Comparison of ENCODE assay signal across 9 cellular contexts in genomic region chrX:75084757-75085156, GRCh38.
"Had no signal": no experiment of that assay in that cellular context is flagged by ENCODE, and none has a peak within 500 bp of the region (broad histone marks: within the 10 kb centered on the region; RNA-seq: fewer than 3 reads in every experiment).

No MANE protein-coding gene starts in this region.

- ATAC-seq: GM23338 had no signal

- DNase-seq: H9, HCEC 1CT, IMR-90, KBM-7 had no signal

- H3K9ac ChIP-seq: KMS-11 had no signal

- H3K4me2 ChIP-seq: GM23338, KMS-11 had no signal

- FAIRE-seq: H1, H54 had no signal

- H3K4me3 ChIP-seq: GM23338 had no signal

- H3K27ac ChIP-seq: HL-60, KMS-11 had no signal
